In genomic region chr6:47207261-47207660, GRCh38 we compare ENCODE assay signal across 24 cellular contexts.
"Had no signal": no experiment of that assay in that cellular context is flagged by ENCODE, and none has a peak within 500 bp of the region (broad histone marks: within the 10 kb centered on the region; RNA-seq: fewer than 3 reads in every experiment).

No MANE protein-coding gene starts in this region.

- H3K27ac ChIP-seq: breast epithelium, colonic mucosa, lower lobe of right lung, suprapubic skin, tibial nerve had no signal

- H3K27me3 ChIP-seq: breast epithelium, colonic mucosa, stomach, suprapubic skin, tibial nerve had no signal

- H3K4me3 ChIP-seq: breast epithelium, colonic mucosa, lower lobe of right lung, smooth muscle cell, stomach, suprapubic skin, tibial nerve had no signal

- H3K36me3 ChIP-seq: breast epithelium, colonic mucosa, lower lobe of right lung, stomach, suprapubic skin, tibial nerve had no signal

- H3K4me1 ChIP-seq: breast epithelium, lower lobe of right lung, tibial nerve had no signal

- DNase-seq: activated CD4-positive, alpha-beta T cell treated with anti-CD3 and anti-CD28 coated beads for 1 hour; activated CD4-positive, alpha-beta T cell treated with anti-CD3 and anti-CD28 coated beads, Interleukin-2, amount 50 U/mL, for 4 hours; activated CD8-positive, alpha-beta memory T cell treated with anti-CD3 and anti-CD28 coated beads for 24 hours; activated CD8-positive, alpha-beta memory T cell treated with anti-CD3 and anti-CD28 coated beads, Interleukin-2, amount 50 U/mL, for 4 hours; activated naive CD8-positive, alpha-beta T cell treated with anti-CD3 and anti-CD28 coated beads for 36 hours; activated T-cell treated with anti-CD3 and anti-CD28 coated beads, Interleukin-2, amount 50 U/mL, for 24 hours; amniotic stem cell; colonic mucosa; endodermal cell; immature natural killer cell; lower lobe of right lung; naive thymus-derived CD4-positive, alpha-beta T cell; occipital lobe; stimulated activated CD4-positive, alpha-beta T cell treated with anti-CD3 and anti-CD28 coated beads, Interleukin-15, amount 100 ng/mL, for 24 hours; stomach; T-cell had no signal

- ATAC-seq: activated T-helper 17 cell treated with anti-CD3 and anti-CD28 coated beads, Interleukin-2, amount 50 U/mL, for 72 hours; left lobe of liver; lower lobe of right lung; naive thymus-derived CD4-positive, alpha-beta T cell; sciatic nerve; stimulated activated memory B cell treated with anti-CD40 and anti-IgM and Interleukin-4, amounts not matched to agents 10 μg/mL and 1 μg/mL and 100 μg/mL, for 72 hours; T-cell had no signal

- H3K9me3 ChIP-seq: breast epithelium, colonic mucosa, lower lobe of right lung, stomach, suprapubic skin had no signal
